Comparison of ENCODE assay signal across 26 cellular contexts in the genomic region with DNA sequence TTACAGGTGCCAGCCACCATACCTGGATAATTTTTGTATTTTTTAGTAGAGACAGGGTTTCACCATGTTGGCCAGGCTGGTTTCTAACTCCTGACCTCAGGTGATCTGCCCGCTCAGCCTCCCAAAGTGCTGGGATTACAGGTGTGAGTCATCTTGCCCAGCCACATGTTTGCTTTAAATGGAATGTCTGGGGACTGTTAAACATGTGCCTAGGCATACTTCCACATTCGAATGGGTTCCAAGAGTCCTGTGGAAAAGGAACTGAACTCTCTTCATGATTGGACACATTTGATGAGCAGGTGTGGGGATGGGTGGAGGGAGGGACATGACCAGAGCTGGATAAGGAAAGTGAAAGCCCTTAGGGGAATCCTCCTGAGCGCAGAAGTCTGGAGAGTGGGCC. TPM values are rescaled to one million over a fixed set of nuclear protein-coding genes. Genes with fewer than 3 reads are reported as not detected.
DNase-seq lines count a peak whose midpoint lies in the region; ATAC-seq, FAIRE-seq and TF ChIP-seq lines count a peak whose summit lies in the region.
"Had no signal": no experiment of that assay in that cellular context is flagged by ENCODE, and none has a peak within 500 bp of the region (broad histone marks: within the 10 kb centered on the region; RNA-seq: fewer than 3 reads in every experiment).

No MANE protein-coding gene starts in this region.

- ATAC-seq in mucosa of descending colon (peak; percentile 42), HG02884 (IDR thresholded peaks at IDR 0.05; ENCODE audit: unreplicated experiment) (no peak)
- ATAC-seq: naive thymus-derived CD4-positive, alpha-beta T cell; stimulated activated naive CD8-positive, alpha-beta T cell treated with anti-CD3 and anti-CD28 coated beads, Interleukin-15, amount 100 ng/mL, for 72 hours had no signal

- DNase-seq in EH (ENCODE audit: low read depth), result peak; percentile 14
- DNase-seq in LoVo (ENCODE audit: low spot score), result peak; percentile 38
- DNase-seq in bronchial epithelial cell (ENCODE audit: low read depth), result peak; percentile 50
- no peak for DNase-seq in mucosa of descending colon
- no peak for DNase-seq in stimulated activated CD4-positive, alpha-beta T cell treated with anti-CD3 and anti-CD28 coated beads, Interleukin-4, amount 100 ng/mL, for 1 hour
- DNase-seq in NCI-H187 (lab: John Stamatoyannopoulos, UW), result no peak
- no peak for DNase-seq in D341Med (ENCODE audit: low spot score)
- DNase-seq: ACHN; activated CD4-positive, alpha-beta memory T cell treated with anti-CD3 and anti-CD28 coated beads for 36 hours; activated CD4-positive, CD25-positive, alpha-beta regulatory T cell; activated naive CD8-positive, alpha-beta T cell treated with anti-CD3 and anti-CD28 coated beads, Interleukin-2, amount 10 ng/mL, durations not matched to agents 7 days and 5 days; C1 segment of cervical spinal cord; effector CD4-positive, alpha-beta T cell; mesenchymal stem cell; naive thymus-derived CD4-positive, alpha-beta T cell; NCI-H1417 treated with DMSO at 0.1 percent for 48 hours; NCI-H2107; NCI-H510A; occipital lobe; stimulated activated CD4-positive, alpha-beta T cell treated with anti-CD3 and anti-CD28 coated beads, Interleukin-12 subunit alpha, Interleukin-12 subunit beta, amount 100 ng/mL, for 4 hours; stimulated activated naive CD8-positive, alpha-beta T cell treated with anti-CD3 and anti-CD28 coated beads, Interleukin-15, amount 100 ng/mL, for 72 hours; T-helper 9 cell; tibial artery had no signal

- H3K27me3 ChIP-seq in bronchial epithelial cell (ENCODE audit: control insufficient read depth, insufficient read depth, low read length), result no peaks in the 10 kb centered on the region
- H3K27me3 ChIP-seq: right atrium auricular region, tibial artery had no signal

- H3K4me1 ChIP-seq in mucosa of descending colon (ENCODE audit: low read depth), result no peaks in the 10 kb centered on the region
- H3K4me1 ChIP-seq: right atrium auricular region had no signal

- H3K9me3 ChIP-seq in mucosa of descending colon, result no peaks in the 10 kb centered on the region
- H3K9me3 ChIP-seq: right atrium auricular region, tibial artery had no signal

- H3K36me3 ChIP-seq in bronchial epithelial cell (ENCODE audit: control insufficient read depth, insufficient read depth, low read length) (no peaks in the 10 kb centered on the region), mucosa of descending colon (ENCODE audit: low read depth) (no peaks in the 10 kb centered on the region)
- H3K36me3 ChIP-seq: right atrium auricular region, tibial artery had no signal

- FAIRE-seq in bronchial epithelial cell (lab: Jason Lieb, UNC), result no peak
- FAIRE-seq: GM12892 had no signal

- H3K4me3 ChIP-seq in bronchial epithelial cell (ENCODE audit: low read depth, low read length), result no peak overlapping the region
- no peak overlapping the region for H3K4me3 ChIP-seq in mucosa of descending colon
- H3K4me3 ChIP-seq: right atrium auricular region, tibial artery had no signal

- TF ChIP-seq CTCF in bronchial epithelial cell (IDR thresholded peaks at IDR 0.05; ENCODE audit: insufficient read depth, low read length, severe bottlenecking) (no peak), mucosa of descending colon (IDR thresholded peaks at IDR 0.05) (no peak)

- intact Hi-C loops in mucosa of descending colon (cut with DNase I, micrococcal nuclease), result loop anchor here in 1 of 2 donors (10.0 kb wide), 2 partner anchors 59 to 261 kb away; no protein-coding TSS in a partner anchor

RNA-seq across cellular contexts. Expression of a gene that starts 58.4 kb away (rescaled TPM):
- total RNA-seq in bronchial epithelial cell, result 0.79 and 0.90 TPM in 2 replicates
- total RNA-seq in mucosa of descending colon, result 1 to 10 TPM in 1 of 3 donors, under 1 TPM in 2; 0.26 to 1.0 (median 0.29) TPM
- total RNA-seq: activated CD4-positive, alpha-beta memory T cell treated with anti-CD3 and anti-CD28 coated beads for 36 hours; activated naive CD8-positive, alpha-beta T cell treated with anti-CD3 and anti-CD28 coated beads, Interleukin-2, amount 10 ng/mL, durations not matched to agents 7 days and 5 days; naive thymus-derived CD4-positive, alpha-beta T cell had no signal

Comparison
In these comparisons a context has a peak if more than half of its experiments do, and no peak if none do; other contexts are left out.
1. DNase-seq: peak in EH (single experiment), LoVo (single experiment) and bronchial epithelial cell (single experiment); none in mucosa of descending colon (0 of 3), stimulated activated CD4-positive, alpha-beta T cell treated with anti-CD3 and anti-CD28 coated beads, Interleukin-4, amount 100 ng/mL, for 1 hour (single experiment), NCI-H187 (0 of 2) and D341Med (single experiment).